5 cellular contexts compared by ENCODE assay signal in the genomic region with DNA sequence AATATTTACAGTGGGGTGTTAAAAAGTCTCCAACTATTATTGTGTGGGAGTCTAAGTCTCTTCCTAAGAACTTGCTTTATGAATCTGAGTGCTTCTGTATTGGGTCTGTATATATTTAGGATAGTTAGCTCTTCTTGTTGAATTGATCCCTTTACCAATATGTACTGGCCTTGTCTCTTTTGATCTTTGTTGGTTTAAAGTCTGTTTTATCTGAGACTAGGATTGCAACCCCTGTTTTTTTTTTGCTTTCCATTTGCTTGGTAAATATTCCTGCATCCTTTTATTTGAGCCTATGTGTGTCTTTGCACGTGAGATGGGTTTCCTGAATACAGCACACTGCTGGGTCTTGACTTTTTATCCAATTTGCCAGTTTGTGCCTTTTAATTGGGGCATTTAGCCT.
DNase-seq lines count a peak whose midpoint lies in the region; ATAC-seq, FAIRE-seq and TF ChIP-seq lines count a peak whose summit lies in the region.
"Not testable (repeated sequence)": the region's sequence is repeated elsewhere in the genome, so short reads cannot be mapped to it uniquely, and the experiment has no call there.

No MANE protein-coding gene starts in this region.

- H3K27me3 Mint-ChIP-seq in CD4-positive, CD25-positive, alpha-beta regulatory T cell; central memory CD8-positive, alpha-beta T cell; effector memory CD8-positive, alpha-beta T cell: not testable (repeated sequence)

- not testable (repeated sequence) for TF ChIP-seq CTCF in HepG2 (CRISPR knock-in tag; IDR thresholded peaks at IDR 0.05)

- H3K4me3 ChIP-seq in CD4-positive, CD25-positive, alpha-beta regulatory T cell (ENCODE audit: low read depth, low read length); HepG2 (replicated peaks in 1 of 3; ENCODE audit: insufficient read depth in 1 of 3, low read depth in 2 of 3, low read length in 3 of 3): not testable (repeated sequence)

- H3K4me2 ChIP-seq in HepG2 (ENCODE audit: low read depth, low read length), result not testable (repeated sequence)

- CTCF ChIA-PET in HepG2 (lab: Yijun Ruan, JAX; ENCODE audit: low intra/inter-chr PET ratio, low total read pairs), result not testable (repeated sequence)

- POLR2A ChIA-PET in HepG2 (lab: Yijun Ruan, JAX), result not testable (repeated sequence)

- not testable (repeated sequence) for H3K79me2 ChIP-seq in HepG2 (ENCODE audit: insufficient read depth, low read length)

- H3K9ac ChIP-seq in HepG2 (ENCODE audit: insufficient read depth, low read depth, low read length), result not testable (repeated sequence)

- H3K27me3 ChIP-seq in CD4-positive, CD25-positive, alpha-beta regulatory T cell (ENCODE audit: control insufficient read depth, insufficient read depth, low read length); HepG2 (ENCODE audit: control insufficient read depth in 1 of 2, insufficient read depth in 2 of 2, low read length in 2 of 2): not testable (repeated sequence)

- not testable (repeated sequence) for H3K36me3 ChIP-seq in CD4-positive, CD25-positive, alpha-beta regulatory T cell (ENCODE audit: control insufficient read depth, insufficient read depth, low read length); HepG2 (replicated peaks in 1 of 2; ENCODE audit: control insufficient read depth in 1 of 2, insufficient read depth in 2 of 2, low read length in 2 of 2)

- ATAC-seq in CD4-positive, CD25-positive, alpha-beta regulatory T cell (ENCODE audit: low read depth in 2 of 2); central memory CD8-positive, alpha-beta T cell (replicated peaks; ENCODE audit: extremely low read depth, poor library complexity, severe bottlenecking); effector memory CD8-positive, alpha-beta T cell (replicated peaks); HepG2: not testable (repeated sequence)

- H3K4me1 ChIP-seq in CD4-positive, CD25-positive, alpha-beta regulatory T cell (ENCODE audit: control insufficient read depth, insufficient read depth, low read length, poor library complexity, severe bottlenecking), result not testable (repeated sequence)
- peaks cover 18% of the 10 kb centered on the region for H3K4me1 ChIP-seq in HepG2 (ENCODE audit: insufficient read depth, low read length)

- not testable (repeated sequence) for TF ChIP-seq POLR2A in HepG2 (IDR thresholded peaks at IDR 0.05; ENCODE audit: insufficient read depth in 1 of 2, low read depth in 2 of 2, low read length in 2 of 2)

- not testable (repeated sequence) for H2AFZ ChIP-seq in HepG2 (ENCODE audit: low read length)

- not testable (repeated sequence) for FAIRE-seq in HepG2 (lab: Jason Lieb, UNC)

- peak overlapping the region in 2 of 3 donors; percentile 35 to 39 for H3K27ac Mint-ChIP-seq in CD4-positive, CD25-positive, alpha-beta regulatory T cell
- peak overlapping the region; percentile 69 for H3K27ac Mint-ChIP-seq in central memory CD8-positive, alpha-beta T cell (ENCODE audit: low read depth)
- H3K27ac Mint-ChIP-seq in effector memory CD8-positive, alpha-beta T cell, result peak overlapping the region; percentile 2

- not testable (repeated sequence) for BruUV-seq in HepG2 (replicated peaks; lab: Mats Ljungman, UMichigan)

- not testable (repeated sequence) for TF ChIP-seq RAD21 in HepG2 (CRISPR knock-in tag; IDR thresholded peaks at IDR 0.05)

- H3K36me3 Mint-ChIP-seq in CD4-positive, CD25-positive, alpha-beta regulatory T cell, result peaks cover 57% of the 10 kb centered on the region
- not testable (repeated sequence) for H3K36me3 Mint-ChIP-seq in central memory CD8-positive, alpha-beta T cell (ENCODE audit: insufficient read depth); effector memory CD8-positive, alpha-beta T cell (ENCODE audit: insufficient read depth)

- WGBS in HepG2 (ENCODE audit: low lambda C conversion rate), result 10% methylated on average over 1 of the region's 1 CpG

- intact Hi-C loops in HepG2 (cut with micrococcal nuclease; ENCODE audit: unreplicated experiment), result not testable (repeated sequence)

- not testable (repeated sequence) for H3K27ac ChIP-seq in CD4-positive, CD25-positive, alpha-beta regulatory T cell (ENCODE audit: insufficient read depth, low read length, poor library complexity, severe bottlenecking); HepG2 (ENCODE audit: extremely low read length, insufficient read depth, low read length)

- TF ChIP-seq EP300 in HepG2 (IDR thresholded peaks at IDR 0.05; ENCODE audit: low read depth in 2 of 2, low read length in 2 of 2); HepG2 (CRISPR knock-in tag; IDR thresholded peaks at IDR 0.05; ENCODE audit: borderline replicate concordance): not testable (repeated sequence)

- H3K4me3 Mint-ChIP-seq in CD4-positive, CD25-positive, alpha-beta regulatory T cell; central memory CD8-positive, alpha-beta T cell; effector memory CD8-positive, alpha-beta T cell: not testable (repeated sequence)

- DNase-seq in CD4-positive, CD25-positive, alpha-beta regulatory T cell; central memory CD8-positive, alpha-beta T cell (ENCODE audit: low spot score in 2 of 2); effector memory CD8-positive, alpha-beta T cell: not testable (repeated sequence)
- DNase-seq in DMS53 (lab: John Stamatoyannopoulos, UW), result peak; percentile 26
- DNase-seq in HepG2 (ENCODE audit: low spot score), result peak; percentile 30

- peaks cover 0 to 15% (median 4%) of the 10 kb centered on the region in 7 donors for H3K9me3 Mint-ChIP-seq in CD4-positive, CD25-positive, alpha-beta regulatory T cell
- peaks cover 11% of the 10 kb centered on the region for H3K9me3 Mint-ChIP-seq in central memory CD8-positive, alpha-beta T cell
- H3K9me3 Mint-ChIP-seq in effector memory CD8-positive, alpha-beta T cell, result peaks cover 2 to 15% of the 10 kb centered on the region in 2 donors

- H4K20me1 ChIP-seq in HepG2 (ENCODE audit: insufficient read depth, low read length), result not testable (repeated sequence)

- not testable (repeated sequence) for H3K9me3 ChIP-seq in CD4-positive, CD25-positive, alpha-beta regulatory T cell (ENCODE audit: control insufficient read depth in 2 of 2, low read length in 2 of 2); HepG2 (ENCODE audit: low read length)

- in situ Hi-C loops in HepG2 (cut with HindIII; ENCODE audit: extremely low pct_ligation_motif_present, low pct_unique_long_range_greater_than_20kb), result not testable (repeated sequence)

- H3K4me1 Mint-ChIP-seq in CD4-positive, CD25-positive, alpha-beta regulatory T cell, result peaks cover 10 to 35% (median 15%) of the 10 kb centered on the region in 4 donors
- peaks cover 42% of the 10 kb centered on the region for H3K4me1 Mint-ChIP-seq in central memory CD8-positive, alpha-beta T cell
- peaks cover 13 to 40% of the 10 kb centered on the region in 2 donors for H3K4me1 Mint-ChIP-seq in effector memory CD8-positive, alpha-beta T cell (ENCODE audit: low read depth in 2 of 2)

TF ChIP-seq in HepG2, 621 proteins besides CTCF, POLR2A, EP300 and RAD21 (continues in another document):
- TF ChIP-seq FOXA3 (CRISPR knock-in tag; IDR thresholded peaks at IDR 0.05), result peak; percentile 81
- TF ChIP-seq, protein P1, sequence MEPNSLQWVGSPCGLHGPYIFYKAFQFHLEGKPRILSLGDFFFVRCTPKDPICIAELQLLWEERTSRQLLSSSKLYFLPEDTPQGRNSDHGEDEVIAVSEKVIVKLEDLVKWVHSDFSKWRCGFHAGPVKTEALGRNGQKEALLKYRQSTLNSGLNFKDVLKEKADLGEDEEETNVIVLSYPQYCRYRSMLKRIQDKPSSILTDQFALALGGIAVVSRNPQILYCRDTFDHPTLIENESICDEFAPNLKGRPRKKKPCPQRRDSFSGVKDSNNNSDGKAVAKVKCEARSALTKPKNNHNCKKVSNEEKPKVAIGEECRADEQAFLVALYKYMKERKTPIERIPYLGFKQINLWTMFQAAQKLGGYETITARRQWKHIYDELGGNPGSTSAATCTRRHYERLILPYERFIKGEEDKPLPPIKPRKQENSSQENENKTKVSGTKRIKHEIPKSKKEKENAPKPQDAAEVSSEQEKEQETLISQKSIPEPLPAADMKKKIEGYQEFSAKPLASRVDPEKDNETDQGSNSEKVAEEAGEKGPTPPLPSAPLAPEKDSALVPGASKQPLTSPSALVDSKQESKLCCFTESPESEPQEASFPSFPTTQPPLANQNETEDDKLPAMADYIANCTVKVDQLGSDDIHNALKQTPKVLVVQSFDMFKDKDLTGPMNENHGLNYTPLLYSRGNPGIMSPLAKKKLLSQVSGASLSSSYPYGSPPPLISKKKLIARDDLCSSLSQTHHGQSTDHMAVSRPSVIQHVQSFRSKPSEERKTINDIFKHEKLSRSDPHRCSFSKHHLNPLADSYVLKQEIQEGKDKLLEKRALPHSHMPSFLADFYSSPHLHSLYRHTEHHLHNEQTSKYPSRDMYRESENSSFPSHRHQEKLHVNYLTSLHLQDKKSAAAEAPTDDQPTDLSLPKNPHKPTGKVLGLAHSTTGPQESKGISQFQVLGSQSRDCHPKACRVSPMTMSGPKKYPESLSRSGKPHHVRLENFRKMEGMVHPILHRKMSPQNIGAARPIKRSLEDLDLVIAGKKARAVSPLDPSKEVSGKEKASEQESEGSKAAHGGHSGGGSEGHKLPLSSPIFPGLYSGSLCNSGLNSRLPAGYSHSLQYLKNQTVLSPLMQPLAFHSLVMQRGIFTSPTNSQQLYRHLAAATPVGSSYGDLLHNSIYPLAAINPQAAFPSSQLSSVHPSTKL (CRISPR knock-in tag; IDR thresholded peaks at IDR 0.05), result peak; percentile 35; the same call in 1 of the 2 replicates
- 0 out of 2 replicates have a peak, but pooled peaks have one; percentile 12 for TF ChIP-seq SIX4 (CRISPR knock-in tag; IDR thresholded peaks at IDR 0.05)
- TF ChIP-seq, protein P2, sequence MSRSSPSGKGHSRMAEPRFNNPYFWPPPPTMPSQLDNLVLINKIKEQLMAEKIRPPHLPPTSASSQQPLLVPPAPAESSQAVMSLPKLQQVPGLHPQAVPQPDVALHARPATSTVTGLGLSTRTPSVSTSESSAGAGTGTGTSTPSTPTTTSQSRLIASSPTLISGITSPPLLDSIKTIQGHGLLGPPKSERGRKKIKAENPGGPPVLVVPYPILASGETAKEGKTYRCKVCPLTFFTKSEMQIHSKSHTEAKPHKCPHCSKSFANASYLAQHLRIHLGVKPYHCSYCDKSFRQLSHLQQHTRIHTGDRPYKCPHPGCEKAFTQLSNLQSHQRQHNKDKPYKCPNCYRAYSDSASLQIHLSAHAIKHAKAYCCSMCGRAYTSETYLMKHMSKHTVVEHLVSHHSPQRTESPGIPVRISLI (CRISPR knock-in tag; IDR thresholded peaks at IDR 0.05; ENCODE audit: borderline replicate concordance), result peak; percentile 93

Comparison
In these comparisons a context has a peak if more than half of its experiments do, and no peak if none do; other contexts are left out.
1. H3K27ac Mint-ChIP-seq: peak in every context shown above with its lines; median percentile 69 in central memory CD8-positive, alpha-beta T cell; 37 in CD4-positive, CD25-positive, alpha-beta regulatory T cell; 2 in effector memory CD8-positive, alpha-beta T cell.